In genomic region chr16:7303014-7303676, GRCh38 we compare ENCODE assay signal across 14 cellular contexts. TPM values are rescaled to one million over a fixed set of nuclear protein-coding genes. Genes with fewer than 3 reads are reported as not detected.
DNase-seq lines count a peak whose midpoint lies in the region; ATAC-seq and TF ChIP-seq lines count a peak whose summit lies in the region.
"Had no signal": no experiment of that assay in that cellular context is flagged by ENCODE, and none has a peak within 500 bp of the region (broad histone marks: within the 10 kb centered on the region; RNA-seq: fewer than 3 reads in every experiment).

No MANE protein-coding gene starts in this region.

- no peak overlapping the region for H3K9ac ChIP-seq in SK-N-SH

- TF ChIP-seq CTCF in SK-N-SH (IDR thresholded peaks at IDR 0.05) (no peak), endothelial cell (IDR thresholded peaks at IDR 0.05; ENCODE audit: unreplicated experiment) (no peak), type B pancreatic cell (conservative IDR thresholded peaks at IDR 0.05) (peak; percentile 58)

- no peaks in the 10 kb centered on the region for H4K20me1 ChIP-seq in SK-N-SH (ENCODE audit: insufficient read depth)

- peak; percentile 67 for DNase-seq in SK-N-SH
- DNase-seq in endothelial cell (ENCODE audit: low spot score) = peak; percentile 9
- DNase-seq in myocyte (ENCODE audit: low read depth) = peak; percentile 37
- no peak for DNase-seq in type B pancreatic cell (ENCODE audit: extremely low spot score, unreplicated experiment)
- no peak for DNase-seq in natural killer cell treated with Interleukin-12 subunit alpha and Interleukin-12 subunit beta and Interleukin-15 and Interleukin-18, amount 100 ng/mL, for 72 hours (ENCODE audit: low spot score)
- DNase-seq: ACHN; activated naive CD4-positive, alpha-beta T cell treated with anti-CD3 and anti-CD28 coated beads for 36 hours; central memory CD4-positive, alpha-beta T cell; KG1; stimulated activated CD4-positive, alpha-beta T cell treated with anti-CD3 and anti-CD28 coated beads, Interleukin-15, amount 100 ng/mL, for 24 hours had no signal

- H3K4me2 ChIP-seq in SK-N-SH = no peak overlapping the region

- no peaks in the 10 kb centered on the region for H3K9me3 ChIP-seq in SK-N-SH

- no peak overlapping the region for H3K27ac ChIP-seq in SK-N-SH (ENCODE audit: low read depth in 2 of 2, low read length in 1 of 2)

- CTCF ChIA-PET in SK-N-SH (lab: Yijun Ruan, JAX) = interaction anchor here (0.7 to 2.4 kb wide), 6 partner anchors 9 to 131 kb away, joined by 3 to 8 read pairs (median 5); no protein-coding TSS in a partner anchor

- peaks cover 4% of the 10 kb centered on the region for H3K27me3 Mint-ChIP-seq in endothelial cell (ENCODE audit: unreplicated experiment)
- peaks cover 94% of the 10 kb centered on the region for H3K27me3 Mint-ChIP-seq in type B pancreatic cell
- peaks cover 21 to 28% of the 10 kb centered on the region in 2 donors for H3K27me3 Mint-ChIP-seq in natural killer cell treated with Interleukin-12 subunit alpha and Interleukin-12 subunit beta and Interleukin-15 and Interleukin-18, amount 100 ng/mL, for 72 hours

- H3K27ac Mint-ChIP-seq in endothelial cell (ENCODE audit: unreplicated experiment) = no peak overlapping the region
- no peak overlapping the region for H3K27ac Mint-ChIP-seq in type B pancreatic cell
- no peak overlapping the region for H3K27ac Mint-ChIP-seq in natural killer cell treated with Interleukin-12 subunit alpha and Interleukin-12 subunit beta and Interleukin-15 and Interleukin-18, amount 100 ng/mL, for 72 hours
- H3K27ac Mint-ChIP-seq: activated naive CD4-positive, alpha-beta T cell treated with anti-CD3 and anti-CD28 coated beads for 36 hours had no signal

- H3K9me2 ChIP-seq in SK-N-SH = no peaks in the 10 kb centered on the region

- H3K36me3 ChIP-seq in SK-N-SH (replicated peaks in 1 of 2; ENCODE audit: control insufficient read depth in 1 of 2, insufficient read depth in 2 of 2, low read length in 1 of 2) = no peaks in the 10 kb centered on the region

- WGBS in SK-N-SH (ENCODE audit: low lambda C conversion rate) = 4% methylated on average over 25 of the region's 35 CpGs

- POLR2A ChIA-PET in SK-N-SH (lab: Yijun Ruan, JAX) = interaction anchor here (0.6 kb wide), 1 partner anchor 71 kb away, joined by 3 read pairs; no protein-coding TSS in a partner anchor

- peak overlapping the region in 1 of 2 experiments; percentile 26; a peak in 1 of 4 replicates for H3K4me3 ChIP-seq in SK-N-SH (ENCODE audit: low read depth in 2 of 2, low read length in 1 of 2)

- H3K79me2 ChIP-seq in SK-N-SH (ENCODE audit: insufficient read depth) = no peaks in the 10 kb centered on the region

- no peaks in the 10 kb centered on the region for H3F3A ChIP-seq in SK-N-SH (replicated peaks; ENCODE audit: insufficient read depth)

- H3K4me3 Mint-ChIP-seq in endothelial cell (ENCODE audit: unreplicated experiment) (no peak overlapping the region), type B pancreatic cell (peak overlapping the region; percentile 76)
- H3K4me3 Mint-ChIP-seq in natural killer cell treated with Interleukin-12 subunit alpha and Interleukin-12 subunit beta and Interleukin-15 and Interleukin-18, amount 100 ng/mL, for 72 hours = no peak overlapping the region
- H3K4me3 Mint-ChIP-seq: activated naive CD4-positive, alpha-beta T cell treated with anti-CD3 and anti-CD28 coated beads for 36 hours had no signal

- H3K4me1 ChIP-seq in SK-N-SH (ENCODE audit: control insufficient read depth in 1 of 2, insufficient read depth in 2 of 2, low read depth in 1 of 2, low read length in 1 of 2) = peaks cover 0 to 7% of the 10 kb centered on the region in 2 experiments; a peak in 1 of 4 replicates

- H2AFZ ChIP-seq in SK-N-SH (ENCODE audit: low read depth) = no peak overlapping the region

- peaks cover 45% of the 10 kb centered on the region for H3K9me3 Mint-ChIP-seq in endothelial cell (ENCODE audit: unreplicated experiment)
- no peaks in the 10 kb centered on the region for H3K9me3 Mint-ChIP-seq in type B pancreatic cell
- H3K9me3 Mint-ChIP-seq in natural killer cell treated with Interleukin-12 subunit alpha and Interleukin-12 subunit beta and Interleukin-15 and Interleukin-18, amount 100 ng/mL, for 72 hours = peaks cover 21% of the 10 kb centered on the region
- H3K9me3 Mint-ChIP-seq: activated naive CD4-positive, alpha-beta T cell treated with anti-CD3 and anti-CD28 coated beads for 36 hours had no signal

- ATAC-seq in SK-N-SH treated with all-trans-retinoic acid at 6 μM for 48 hours (no peak), GM19023 (IDR thresholded peaks at IDR 0.05; ENCODE audit: unreplicated experiment) (no peak), HG02571 (IDR thresholded peaks at IDR 0.05; ENCODE audit: unreplicated experiment) (no peak)
- no peak for ATAC-seq in natural killer cell treated with Interleukin-12 subunit alpha and Interleukin-12 subunit beta and Interleukin-15 and Interleukin-18, amount 100 ng/mL, for 72 hours
- ATAC-seq: HCT116 had no signal

- no peaks in the 10 kb centered on the region for H3K4me1 Mint-ChIP-seq in endothelial cell (ENCODE audit: unreplicated experiment)
- no peaks in the 10 kb centered on the region for H3K4me1 Mint-ChIP-seq in type B pancreatic cell (ENCODE audit: unreplicated experiment)
- no peaks in the 10 kb centered on the region for H3K4me1 Mint-ChIP-seq in natural killer cell treated with Interleukin-12 subunit alpha and Interleukin-12 subunit beta and Interleukin-15 and Interleukin-18, amount 100 ng/mL, for 72 hours (ENCODE audit: low read depth in 2 of 2)

- TF ChIP-seq EP300 in SK-N-SH (IDR thresholded peaks at IDR 0.05; ENCODE audit: borderline replicate concordance in 1 of 2, low read depth in 1 of 2, low read length in 1 of 2) = no peak

- H3K36me3 Mint-ChIP-seq in endothelial cell (ENCODE audit: low read depth, unreplicated experiment) = no peaks in the 10 kb centered on the region
- no peaks in the 10 kb centered on the region for H3K36me3 Mint-ChIP-seq in type B pancreatic cell
- H3K36me3 Mint-ChIP-seq in natural killer cell treated with Interleukin-12 subunit alpha and Interleukin-12 subunit beta and Interleukin-15 and Interleukin-18, amount 100 ng/mL, for 72 hours = peaks cover 17% of the 10 kb centered on the region

- TF ChIP-seq RAD21 in SK-N-SH (IDR thresholded peaks at IDR 0.05; ENCODE audit: low read length) = no peak; the same call in 1 of the 2 replicates

- no peaks in the 10 kb centered on the region for H3K27me3 ChIP-seq in SK-N-SH (ENCODE audit: insufficient read depth)

TF ChIP-seq in SK-N-SH, 30 proteins besides CTCF, POLR2A, EP300 and RAD21 (continues in another document):
- TF ChIP-seq CHD2 (IDR thresholded peaks at IDR 0.05; ENCODE audit: low read length, partially characterized antibody) = no peak
- no peak for TF ChIP-seq IRF3 (IDR thresholded peaks at IDR 0.05; ENCODE audit: low read depth, low read length)
- no peak for TF ChIP-seq EZH2phosphoT487 (IDR thresholded peaks at IDR 0.05; ENCODE audit: borderline replicate concordance, low read depth)
- TF ChIP-seq MAX (IDR thresholded peaks at IDR 0.05; ENCODE audit: low read depth) = no peak
- TF ChIP-seq TAF1 (IDR thresholded peaks at IDR 0.05; ENCODE audit: borderline replicate concordance, low read depth, low read length) = no peak
- TF ChIP-seq ELF1 (IDR thresholded peaks at IDR 0.05) = no peak

TF ChIP-seq in SK-N-SH treated with all-trans-retinoic acid at 6 μM for 48 hours, 23 proteins besides CTCF, POLR2A, EP300 and RAD21:
- TF ChIP-seq OSR1 (CRISPR knock-in tag; IDR thresholded peaks at IDR 0.05) = no peak
- TF ChIP-seq ZFP3 (CRISPR knock-in tag; IDR thresholded peaks at IDR 0.05) = no peak
- no peak for TF ChIP-seq ARNTL (CRISPR knock-in tag; IDR thresholded peaks at IDR 0.05; ENCODE audit: borderline replicate concordance, low read depth)
- no peak for TF ChIP-seq ESRRG (CRISPR knock-in tag; IDR thresholded peaks at IDR 0.05)
- no peak for TF ChIP-seq TCF4 (CRISPR knock-in tag; IDR thresholded peaks at IDR 0.05; ENCODE audit: borderline replicate concordance)
- TF ChIP-seq ZC3H10 (CRISPR knock-in tag; IDR thresholded peaks at IDR 0.05) = no peak
- no peak for TF ChIP-seq ZFP30 (CRISPR knock-in tag; IDR thresholded peaks at IDR 0.05)
- TF ChIP-seq ZNF565 (CRISPR knock-in tag; conservative IDR thresholded peaks at IDR 0.05; ENCODE audit: low read depth) = no peak
- TF ChIP-seq RARB (CRISPR knock-in tag; IDR thresholded peaks at IDR 0.05) = no peak

RNA-seq across cellular contexts. Expression of gene RBFOX1, which starts 29.5 kb away (rescaled TPM):
- not detected in 2 replicates for polyA plus RNA-seq in SK-N-SH (2012; rRNA removed)
- polyA plus RNA-seq in SK-N-SH (2012; cell fraction: cytosol; rRNA removed) = not detected in 2 replicates
- not detected in 2 replicates for polyA plus RNA-seq in SK-N-SH (2012; cell fraction: nucleus; rRNA removed)
- total RNA-seq in endothelial cell (ENCODE audit: unreplicated experiment) (0.69 TPM), myocyte (42.5 and 58.7 TPM in 2 replicates), type B pancreatic cell (ENCODE audit: low replicate concordance) (1.7 and 21.0 TPM in 2 replicates)
- 15.7 TPM for polyA plus RNA-seq in myocyte (2012)
- not detected for total RNA-seq in natural killer cell treated with Interleukin-12 subunit alpha and Interleukin-12 subunit beta and Interleukin-15 and Interleukin-18, amount 100 ng/mL, for 72 hours
- total RNA-seq: activated naive CD4-positive, alpha-beta T cell treated with anti-CD3 and anti-CD28 coated beads for 36 hours had no signal

Comparison
In these comparisons a context has a peak if more than half of its experiments do, and no peak if none do; other contexts are left out.
1. DNase-seq: peak in SK-N-SH (single experiment), endothelial cell (single experiment) and myocyte (single experiment); none in type B pancreatic cell (single experiment) and natural killer cell treated with Interleukin-12 subunit alpha and Interleukin-12 subunit beta and Interleukin-15 and Interleukin-18, amount 100 ng/mL, for 72 hours (single experiment).